Comparison of ENCODE assay signal across 27 cellular contexts in genomic region chr5:62083661-62084060, GRCh38.
"Had no signal": no experiment of that assay in that cellular context is flagged by ENCODE, and none has a peak within 500 bp of the region (broad histone marks: within the 10 kb centered on the region; RNA-seq: fewer than 3 reads in every experiment).

No MANE protein-coding gene starts in this region.

- H3K9me3 ChIP-seq: adrenal gland, MG63, Peyer's patch had no signal

- H3K36me3 Mint-ChIP-seq: activated naive CD8-positive, alpha-beta T cell treated with anti-CD3 and anti-CD28 coated beads, Interleukin-2, amount 10 ng/mL, durations not matched to agents 7 days and 5 days; IgD-negative memory B cell had no signal

- H3K9ac ChIP-seq: KMS-11 had no signal

- H3K4me1 ChIP-seq: adrenal gland, Peyer's patch had no signal

- H3K9me3 Mint-ChIP-seq: activated B cell treated with CpG ODN at 0.5 μM for 24 hours; activated CD4-positive, alpha-beta T cell treated with anti-CD3 and anti-CD28 coated beads, Interleukin-2, amount 10 ng/mL, durations not matched to agents 24 days and 14 days; activated naive CD8-positive, alpha-beta T cell treated with anti-CD3 and anti-CD28 coated beads, Interleukin-2, amount 10 ng/mL, durations not matched to agents 7 days and 5 days; activated T-cell treated with anti-CD3 and anti-CD28 coated beads, Interleukin-2, amount 50 U/mL, for 4 hours had no signal

- FAIRE-seq: TTC549 had no signal

- H3K4me1 Mint-ChIP-seq: activated B cell treated with CpG ODN at 0.5 μM for 24 hours; activated CD4-positive, alpha-beta T cell treated with anti-CD3 and anti-CD28 coated beads, Interleukin-2, amount 10 ng/mL, durations not matched to agents 24 days and 14 days; activated naive CD8-positive, alpha-beta T cell treated with anti-CD3 and anti-CD28 coated beads, Interleukin-2, amount 10 ng/mL, durations not matched to agents 7 days and 5 days; IgD-negative memory B cell had no signal

- H3K27ac ChIP-seq: adrenal gland, KMS-11, Peyer's patch had no signal

- H3K4me3 Mint-ChIP-seq: activated B cell treated with CpG ODN at 0.5 μM for 24 hours; activated CD4-positive, alpha-beta T cell treated with anti-CD3 and anti-CD28 coated beads, Interleukin-2, amount 10 ng/mL, durations not matched to agents 24 days and 14 days; activated naive CD8-positive, alpha-beta T cell treated with anti-CD3 and anti-CD28 coated beads, Interleukin-2, amount 10 ng/mL, durations not matched to agents 7 days and 5 days; activated T-cell treated with anti-CD3 and anti-CD28 coated beads, Interleukin-2, amount 50 U/mL, for 4 hours; IgD-negative memory B cell had no signal

- ATAC-seq: activated T-cell treated with anti-CD3 and anti-CD28 coated beads, Interleukin-2, amount 50 U/mL, for 4 hours had no signal

- H3K4me2 ChIP-seq: KMS-11 had no signal

- H3K27ac Mint-ChIP-seq: activated B cell treated with CpG ODN at 0.5 μM for 24 hours; activated CD4-positive, alpha-beta T cell treated with anti-CD3 and anti-CD28 coated beads, Interleukin-2, amount 10 ng/mL, durations not matched to agents 24 days and 14 days; activated naive CD8-positive, alpha-beta T cell treated with anti-CD3 and anti-CD28 coated beads, Interleukin-2, amount 10 ng/mL, durations not matched to agents 7 days and 5 days; IgD-negative memory B cell had no signal

- H3K27me3 ChIP-seq: adrenal gland, MG63, Peyer's patch had no signal

- DNase-seq: activated B cell treated with CpG ODN at 0.5 μM for 24 hours; activated CD4-positive, alpha-beta T cell treated with anti-CD3 and anti-CD28 coated beads for 1 hour; activated CD4-positive, alpha-beta T cell treated with anti-CD3 and anti-CD28 coated beads, Interleukin-2, amount 10 ng/mL, durations not matched to agents 24 days and 14 days; activated CD4-positive, alpha-beta T cell treated with anti-CD3 and anti-CD28 coated beads, Interleukin-2, amount 50 U/mL, for 48 hours; activated CD8-positive, alpha-beta memory T cell treated with anti-CD3 and anti-CD28 coated beads for 24 hours; activated naive CD4-positive, alpha-beta T cell treated with anti-CD3 and anti-CD28 coated beads, Interleukin-2, amount 50 U/mL, for 16 hours; activated naive CD8-positive, alpha-beta T cell treated with anti-CD3 and anti-CD28 coated beads, Interleukin-2, amount 10 ng/mL, durations not matched to agents 7 days and 5 days; activated T-cell treated with anti-CD3 and anti-CD28 coated beads, Interleukin-2, amount 50 U/mL, for 4 hours; adrenal gland; central memory CD4-positive, alpha-beta T cell; MG63; MV-4-11; NCI-H1092 treated with DMSO at 0.1 percent for 48 hours; NCI-H1417 treated with DMSO at 0.1 percent for 48 hours; NCI-H1694; NCI-H2029; NCI-H2107; NCI-H345; NCI-H510A; OCI-M1; Peyer's patch; SIG-M5; T-helper 2 cell; T1000 had no signal

- H3K27me3 Mint-ChIP-seq: activated B cell treated with CpG ODN at 0.5 μM for 24 hours, IgD-negative memory B cell had no signal

- H3K4me3 ChIP-seq: adrenal gland, MG63, Peyer's patch had no signal

- H3K36me3 ChIP-seq: adrenal gland, MG63, Peyer's patch had no signal
